ENCODE assay signal across 30 cellular contexts in genomic region chr16:13231365-13231764, GRCh38.
A peak's percentile ranks its signal among the peaks of the same experiment; 100 is the strongest.
DNase-seq lines count a peak whose midpoint lies in the region; ATAC-seq, FAIRE-seq and TF ChIP-seq lines count a peak whose summit lies in the region.
"Had no signal": no experiment of that assay in that cellular context is flagged by ENCODE, and none has a peak within 500 bp of the region (broad histone marks: within the 10 kb centered on the region; RNA-seq: fewer than 3 reads in every experiment).

No MANE protein-coding gene starts in this region.

- FAIRE-seq in H1 (lab: Jason Lieb, UNC): peak; percentile 69
- FAIRE-seq: endometrium had no signal

- no peaks in the 10 kb centered on the region for H3K79me1 ChIP-seq in H1 (ENCODE audit: low read depth, low read length)

- no peaks in the 10 kb centered on the region for H4K20me1 ChIP-seq in H1 (replicated peaks in 1 of 2; ENCODE audit: control insufficient read depth in 1 of 2, insufficient read depth in 2 of 2, low read length in 2 of 2)

- TF ChIP-seq POLR2A in H1 (IDR thresholded peaks at IDR 0.05; ENCODE audit: control extremely low read depth in 1 of 2, low read depth in 2 of 2, low read length in 2 of 2): no peak

- H2BK12ac ChIP-seq in H1 (ENCODE audit: low read depth, low read length): peak overlapping the region; percentile 98; the same call in 1 of the 2 replicates

- H3K27ac ChIP-seq in HUES64 (ENCODE audit: low read depth, low read length) (peak overlapping the region; percentile 79), H1 (ENCODE audit: low read depth, low read length) (no peak overlapping the region)
- H3K27ac ChIP-seq: 22Rv1, brain microvascular endothelial cell, esophagus squamous epithelium, GM23248, heart right ventricle, SJSA1, spleen, testis, VCaP had no signal

- no peak overlapping the region for H2BK120ac ChIP-seq in H1 (replicated peaks; ENCODE audit: low read depth, low read length)

- peak overlapping the region; percentile 88; the same call in 1 of the 2 replicates for H2BK20ac ChIP-seq in H1 (ENCODE audit: low read length)

- H3K79me2 ChIP-seq in H1 (ENCODE audit: control insufficient read depth in 1 of 2, insufficient read depth in 2 of 2, low read length in 2 of 2): no peaks in the 10 kb centered on the region

- no peak overlapping the region for H3K14ac ChIP-seq in H1 (ENCODE audit: insufficient read length)

- H3K23ac ChIP-seq in H1 (ENCODE audit: insufficient read length): no peak overlapping the region

- no peak for TF ChIP-seq RAD21 in H1 (IDR thresholded peaks at IDR 0.05 in 1 of 2, conservative IDR thresholded peaks at IDR 0.05 in 1 of 2; ENCODE audit: low read depth in 2 of 2, low read length in 2 of 2)

- peak overlapping the region; percentile 45; the same call in 1 of the 2 replicates for H2AK5ac ChIP-seq in H1 (ENCODE audit: low read depth, low read length)

- H3K9ac ChIP-seq in HUES64 (ENCODE audit: low read depth, low read length) (peak overlapping the region; percentile 31; the same call in 1 of the 2 replicates), H1 (replicated peaks in 1 of 4; ENCODE audit: extremely low read depth in 1 of 4, low read depth in 3 of 4, low read length in 3 of 4) (no peak overlapping the region)
- H3K9ac ChIP-seq: GM23248 had no signal

- DNase-seq in A172 (ENCODE audit: low spot score) (peak; percentile 41), H1 (ENCODE audit: low read depth in 1 of 2, low spot score in 2 of 2) (peak in 1 of 2 experiments; percentile 33), kidney tubule cell (ENCODE audit: low spot score) (peak; percentile 87), GM20000 (ENCODE audit: low spot score) (no peak), NCI-H69 (lab: John Stamatoyannopoulos, UW) (no peak)
- DNase-seq: activated CD4-positive, alpha-beta T cell treated with anti-CD3 and anti-CD28 coated beads for 48 hours; activated naive CD4-positive, alpha-beta T cell treated with anti-CD3 and anti-CD28 coated beads, Interleukin-2, amount 50 U/mL, for 16 hours; brain microvascular endothelial cell; DND-41; esophagus squamous epithelium; foreskin melanocyte; GM23248; heart right ventricle; immature natural killer cell; IMR-90; NCI-H146; NCI-H2107; NCI-H774; RPMI8226; spleen; stimulated activated CD8-positive, alpha-beta memory T cell treated with anti-CD3 and anti-CD28 coated beads, Interleukin-4, amount 100 ng/mL, for 48 hours; T1000; testis had no signal

- H3K23me2 ChIP-seq in H1 (ENCODE audit: low read depth, low read length): no peaks in the 10 kb centered on the region

- H3K4me2 ChIP-seq in H1 (ENCODE audit: insufficient read depth in 1 of 2, low read depth in 2 of 2, low read length in 2 of 2): peak overlapping the region in 1 of 2 experiments; percentile 36; a peak in 1 of 4 replicates

- no peak overlapping the region for H2BK15ac ChIP-seq in H1 (ENCODE audit: low read length)

- no peak overlapping the region for H3K4me3 ChIP-seq in HUES64 (ENCODE audit: low read length)
- no peak overlapping the region for H3K4me3 ChIP-seq in H1 (ENCODE audit: extremely low read depth in 1 of 4, insufficient read depth in 2 of 4, low read depth in 3 of 4, low read length in 4 of 4)
- H3K4me3 ChIP-seq: esophagus squamous epithelium, GM23248, heart right ventricle, SJSA1, spleen, testis had no signal

- H2AFZ ChIP-seq in H1 (ENCODE audit: low read length): no peak overlapping the region
- H2AFZ ChIP-seq: GM23248 had no signal

- no peak overlapping the region for H4K5ac ChIP-seq in H1 (ENCODE audit: insufficient read length, low read depth, low read length)

- no peak for TF ChIP-seq CTCF in H1 (IDR thresholded peaks at IDR 0.05; ENCODE audit: control extremely low read depth in 1 of 3, insufficient read depth in 1 of 3, low read depth in 1 of 3, low read length in 3 of 3)
- no peak for TF ChIP-seq CTCF in GM20000 (IDR thresholded peaks at IDR 0.05; ENCODE audit: extremely low read depth, missing control alignments)

- H3K4me1 ChIP-seq in HUES64 (ENCODE audit: insufficient read depth, low read length) (peaks cover 23% of the 10 kb centered on the region), H1 (replicated peaks in 1 of 4; ENCODE audit: control insufficient read depth in 3 of 4, insufficient read depth in 4 of 4, low read length in 3 of 4) (peaks cover 0 to 8% (median 5%) of the 10 kb centered on the region in 4 experiments; a peak in 6 of 7 replicates)
- H3K4me1 ChIP-seq: esophagus squamous epithelium, heart right ventricle, SJSA1, spleen, testis had no signal

- H3K4ac ChIP-seq in H1 (replicated peaks; ENCODE audit: insufficient read length, low read depth, low read length): no peak overlapping the region

- 80% methylated on average over 3 of the region's 4 CpGs for WGBS in HUES64
- 55% methylated on average over 4 of the region's 4 CpGs; no CpG with 5 or more reads in 1 of the 2 experiments for WGBS in H1 (ENCODE audit: extremely low coverage in 1 of 2, insufficient coverage in 1 of 2, insufficient read length in 1 of 2, insufficient replicate concordance in 2 of 2, low coverage in 1 of 2, low lambda C conversion rate in 2 of 2, missing lambda C conversion rate in 1 of 2), 2 experiments

- no peak overlapping the region for H4K8ac ChIP-seq in H1 (ENCODE audit: extremely low read depth, insufficient read depth, low read length)

- H3K9me3 ChIP-seq in HUES64 (ENCODE audit: insufficient read depth, low read depth, low read length): no peaks in the 10 kb centered on the region
- H3K9me3 ChIP-seq in H1 (ENCODE audit: insufficient read depth in 2 of 2, low read depth in 1 of 2, low read length in 1 of 2): 0 out of 4 replicates have a peak, but pooled peaks cover 0 to 3% of the 10 kb centered on the region in 2 experiments
- H3K9me3 ChIP-seq: esophagus squamous epithelium, SJSA1, testis had no signal

- H3K56ac ChIP-seq in H1 (replicated peaks; ENCODE audit: insufficient read length, low read depth, low read length): no peak overlapping the region

- H3K36me3 ChIP-seq in HUES64 (ENCODE audit: insufficient read depth, low read length): no peaks in the 10 kb centered on the region; the same call in 1 of the 2 replicates
- H3K36me3 ChIP-seq in H1 (ENCODE audit: control insufficient read depth in 2 of 4, insufficient read depth in 4 of 4, low read length in 3 of 4): peaks cover 0 to 3% (median 0%) of the 10 kb centered on the region in 4 experiments; a peak in 1 of 8 replicates
- H3K36me3 ChIP-seq: brain microvascular endothelial cell, esophagus squamous epithelium, heart right ventricle, SJSA1, spleen had no signal

- ATAC-seq in GM21717 (IDR thresholded peaks at IDR 0.05; ENCODE audit: unreplicated experiment) (no peak), GM21825 (IDR thresholded peaks at IDR 0.05; ENCODE audit: unreplicated experiment) (no peak)
- ATAC-seq: heart right ventricle had no signal

- TF ChIP-seq EP300 in H1 (IDR thresholded peaks at IDR 0.05; ENCODE audit: borderline replicate concordance in 1 of 2, low read depth in 2 of 2, low read length in 2 of 2): peak in 1 of 2 experiments; percentile 78; a peak in 1 of 3 replicates

- no peak overlapping the region for H4K91ac ChIP-seq in H1 (replicated peaks; ENCODE audit: insufficient read length, low read length)

- H3K27me3 ChIP-seq in HUES64 (ENCODE audit: insufficient read depth, low read length): no peaks in the 10 kb centered on the region
- no peaks in the 10 kb centered on the region for H3K27me3 ChIP-seq in H1 (replicated peaks in 1 of 4; ENCODE audit: control insufficient read depth in 3 of 4, extremely low read depth in 1 of 4, insufficient read depth in 3 of 4, low read length in 3 of 4)
- H3K27me3 ChIP-seq: brain microvascular endothelial cell, esophagus squamous epithelium, SJSA1, spleen, testis had no signal

- CTCF ChIA-PET in H1 (lab: Charles Lee; ENCODE audit: partially characterized antibody): interaction anchor here (1.2 to 1.4 kb wide), 2 partner anchors 333 to 336 kb away, joined by 3 to 4 read pairs; no protein-coding TSS in a partner anchor

- POLR2A ChIA-PET in H1 (lab: Charles Lee; ENCODE audit: partially characterized antibody): interaction anchor here (0.5 to 1.3 kb wide), 2 partner anchors 13 to 693 kb away, joined by 3 read pairs; no protein-coding TSS in a partner anchor

- H3K18ac ChIP-seq in H1 (ENCODE audit: extremely low read depth, low read length): no peak overlapping the region; the same call in 1 of the 2 replicates

- peak overlapping the region; percentile 92 for H2BK5ac ChIP-seq in H1 (ENCODE audit: low read depth, low read length)

TF ChIP-seq in H1, 55 proteins besides CTCF, POLR2A, EP300 and RAD21 (continues in another document):
- TF ChIP-seq NANOG (IDR thresholded peaks at IDR 0.05; ENCODE audit: insufficient read depth, low read depth, low read length, poor library complexity, severe bottlenecking) (peak; percentile 82), SP1 (IDR thresholded peaks at IDR 0.05; ENCODE audit: low read depth, low read length) (peak; percentile 66; the same call in 1 of the 2 replicates), SIN3A (conservative IDR thresholded peaks at IDR 0.05 in 1 of 2, IDR thresholded peaks at IDR 0.05 in 1 of 2; ENCODE audit: low read depth in 1 of 2, low read length in 2 of 2) (0 out of 4 replicates have a peak, but pooled peaks of 1 of the 2 experiments have one; percentile 25), CHD2 (IDR thresholded peaks at IDR 0.05; ENCODE audit: low read length) (no peak), RFX5 (IDR thresholded peaks at IDR 0.05; ENCODE audit: borderline replicate concordance, low read depth, low read length) (no peak)

Comparison
In these comparisons a context has a peak if more than half of its experiments do, and no peak if none do; other contexts are left out.
1. DNase-seq: peak in A172 (single experiment) and kidney tubule cell (single experiment); none in GM20000 (single experiment) and NCI-H69 (single experiment).